18 cellular contexts compared by ENCODE assay signal in genomic region chr2:10439185-10439879, GRCh38. TPM values are rescaled to one million over a fixed set of nuclear protein-coding genes. Genes with fewer than 3 reads are reported as not detected.
DNase-seq lines count a peak whose midpoint lies in the region; ATAC-seq and TF ChIP-seq lines count a peak whose summit lies in the region.
"Had no signal": no experiment of that assay in that cellular context is flagged by ENCODE, and none has a peak within 500 bp of the region (broad histone marks: within the 10 kb centered on the region; RNA-seq: fewer than 3 reads in every experiment).

No MANE protein-coding gene starts in this region.

- no peaks in the 10 kb centered on the region for H3K9me3 Mint-ChIP-seq in activated CD4-positive, alpha-beta memory T cell treated with anti-CD3 and anti-CD28 coated beads for 36 hours
- no peaks in the 10 kb centered on the region for H3K9me3 Mint-ChIP-seq in activated CD4-positive, alpha-beta memory T cell treated with anti-CD3 and anti-CD28 coated beads, Interleukin-2, amount 10 ng/mL, durations not matched to agents 7 days and 5 days
- no peaks in the 10 kb centered on the region for H3K9me3 Mint-ChIP-seq in stimulated activated memory B cell treated with anti-CD40 and anti-IgM and Interleukin-4, amounts not matched to agents 10 μg/mL and 1 μg/mL and 100 μg/mL, for 72 hours
- H3K9me3 Mint-ChIP-seq in Calu3 (ENCODE audit: low read depth, unreplicated experiment) = no peaks in the 10 kb centered on the region

- CTCF ChIA-PET in activated CD4-positive, alpha-beta memory T cell treated with anti-CD3 and anti-CD28 coated beads for 36 hours (lab: Charles Lee) = interaction anchor here (0.6 to 2.1 kb wide), 3 partner anchors 147 to 367 kb away, joined by 3 to 13 read pairs (median 6); no protein-coding TSS in a partner anchor
- CTCF ChIA-PET in activated CD4-positive, alpha-beta memory T cell treated with anti-CD3 and anti-CD28 coated beads, Interleukin-2, amount 10 ng/mL, durations not matched to agents 7 days and 5 days (lab: Charles Lee) = interaction anchor here (0.8 to 1.5 kb wide), 5 partner anchors 31 to 455 kb away, joined by 3 to 7 read pairs (median 4); no protein-coding TSS in a partner anchor
- CTCF ChIA-PET in RWPE1 (lab: Yijun Ruan, JAX) = interaction anchor here (0.6 to 1.3 kb wide), 4 partner anchors 15 to 367 kb away, joined by 3 to 5 read pairs (median 4); no protein-coding TSS in a partner anchor
- CTCF ChIA-PET in Calu3 (lab: Charles Lee) = interaction anchor here (0.5 kb wide), 1 partner anchor 9 kb away, joined by 4 read pairs; the partner anchor contains the start of gene ODC1

- H3K4me1 Mint-ChIP-seq in activated CD4-positive, alpha-beta memory T cell treated with anti-CD3 and anti-CD28 coated beads for 36 hours (ENCODE audit: low read depth) = peaks cover 30% of the 10 kb centered on the region
- H3K4me1 Mint-ChIP-seq in activated CD4-positive, alpha-beta memory T cell treated with anti-CD3 and anti-CD28 coated beads, Interleukin-2, amount 10 ng/mL, durations not matched to agents 7 days and 5 days = peaks cover 19% of the 10 kb centered on the region
- peaks cover 20% of the 10 kb centered on the region for H3K4me1 Mint-ChIP-seq in stimulated activated memory B cell treated with anti-CD40 and anti-IgM and Interleukin-4, amounts not matched to agents 10 μg/mL and 1 μg/mL and 100 μg/mL, for 72 hours
- H3K4me1 Mint-ChIP-seq in Calu3 (ENCODE audit: low read depth, unreplicated experiment) = peaks cover under 1% of the 10 kb centered on the region

- H3K27ac ChIP-seq in RWPE1 = peak overlapping the region; percentile 45
- H3K27ac ChIP-seq: neutrophil, vagina had no signal

- BruUV-seq in Calu3 (replicated peaks; lab: Mats Ljungman, UMichigan) = no TSS peak

- ATAC-seq in stimulated activated memory B cell treated with anti-CD40 and anti-IgM and Interleukin-4, amounts not matched to agents 10 μg/mL and 1 μg/mL and 100 μg/mL, for 72 hours = no peak
- ATAC-seq in GM18873 (IDR thresholded peaks at IDR 0.05; ENCODE audit: low FRiP score, unreplicated experiment) = no peak
- ATAC-seq in GM19397 (IDR thresholded peaks at IDR 0.05; ENCODE audit: unreplicated experiment) = no peak

- TF ChIP-seq CTCF in RWPE1 (conservative IDR thresholded peaks at IDR 0.05; ENCODE audit: low read depth) (no peak), fibroblast of the aortic adventitia (IDR thresholded peaks at IDR 0.05; ENCODE audit: insufficient read depth, low read length) (no peak), Calu3 (IDR thresholded peaks at IDR 0.05; ENCODE audit: unreplicated experiment) (no peak)

- POLR2A ChIA-PET in activated CD4-positive, alpha-beta memory T cell treated with anti-CD3 and anti-CD28 coated beads for 36 hours (lab: Charles Lee) = interaction anchor here (0.8 to 1.4 kb wide), 4 partner anchors 8 to 317 kb away, joined by 3 to 4 read pairs (median 3); partner anchors contain the start of genes ODC1 and RRM2
- POLR2A ChIA-PET in activated CD4-positive, alpha-beta memory T cell treated with anti-CD3 and anti-CD28 coated beads, Interleukin-2, amount 10 ng/mL, durations not matched to agents 7 days and 5 days (lab: Charles Lee) = interaction anchor here (0.9 to 2.7 kb wide), 6 partner anchors 9 to 311 kb away, joined by 3 to 25 read pairs (median 3); partner anchors contain the start of gene ODC1
- POLR2A ChIA-PET in RWPE1 (lab: Yijun Ruan, JAX; ENCODE audit: low non-redundant PET) = no interaction called here

- no peak overlapping the region for H3K4me3 Mint-ChIP-seq in activated CD4-positive, alpha-beta memory T cell treated with anti-CD3 and anti-CD28 coated beads for 36 hours
- H3K4me3 Mint-ChIP-seq in activated CD4-positive, alpha-beta memory T cell treated with anti-CD3 and anti-CD28 coated beads, Interleukin-2, amount 10 ng/mL, durations not matched to agents 7 days and 5 days = no peak overlapping the region
- no peak overlapping the region for H3K4me3 Mint-ChIP-seq in stimulated activated memory B cell treated with anti-CD40 and anti-IgM and Interleukin-4, amounts not matched to agents 10 μg/mL and 1 μg/mL and 100 μg/mL, for 72 hours
- no peak overlapping the region for H3K4me3 Mint-ChIP-seq in Calu3 (ENCODE audit: low read depth, unreplicated experiment)

- no peak for DNase-seq in activated CD4-positive, alpha-beta memory T cell treated with anti-CD3 and anti-CD28 coated beads for 36 hours
- no peak for DNase-seq in activated CD4-positive, alpha-beta memory T cell treated with anti-CD3 and anti-CD28 coated beads, Interleukin-2, amount 10 ng/mL, durations not matched to agents 7 days and 5 days
- DNase-seq in RWPE1 (ENCODE audit: low spot score) (no peak), fibroblast of the aortic adventitia (ENCODE audit: low read depth) (peak; percentile 46), Calu3 (no peak)
- DNase-seq: ACHN; activated CD4-positive, alpha-beta T cell treated with anti-CD3 and anti-CD28 coated beads for 4 hours; activated T-cell treated with anti-CD3 and anti-CD28 coated beads, Interleukin-2, amount 50 U/mL, for 48 hours; foreskin fibroblast; mesendoderm; NCI-H146; NCI-H510A; stimulated activated naive CD4-positive, alpha-beta T cell had no signal

- intact Hi-C loops in activated CD4-positive, alpha-beta memory T cell treated with anti-CD3 and anti-CD28 coated beads for 36 hours (cut with micrococcal nuclease) = no loop called here
- intact Hi-C loops in Calu3 (cut with micrococcal nuclease; ENCODE audit: unreplicated experiment) = no loop called here

- peaks cover 41% of the 10 kb centered on the region for H3K36me3 Mint-ChIP-seq in activated CD4-positive, alpha-beta memory T cell treated with anti-CD3 and anti-CD28 coated beads for 36 hours
- H3K36me3 Mint-ChIP-seq in activated CD4-positive, alpha-beta memory T cell treated with anti-CD3 and anti-CD28 coated beads, Interleukin-2, amount 10 ng/mL, durations not matched to agents 7 days and 5 days (ENCODE audit: low read depth) = peaks cover 49% of the 10 kb centered on the region
- peaks cover 41% of the 10 kb centered on the region for H3K36me3 Mint-ChIP-seq in stimulated activated memory B cell treated with anti-CD40 and anti-IgM and Interleukin-4, amounts not matched to agents 10 μg/mL and 1 μg/mL and 100 μg/mL, for 72 hours
- peaks cover 34% of the 10 kb centered on the region for H3K36me3 Mint-ChIP-seq in Calu3 (ENCODE audit: insufficient read depth, unreplicated experiment)

- H3K4me3 ChIP-seq in fibroblast of the aortic adventitia (ENCODE audit: low read depth, low read length) = no peak overlapping the region
- H3K4me3 ChIP-seq: vagina had no signal

- no peaks in the 10 kb centered on the region for H3K27me3 Mint-ChIP-seq in activated CD4-positive, alpha-beta memory T cell treated with anti-CD3 and anti-CD28 coated beads for 36 hours
- H3K27me3 Mint-ChIP-seq in activated CD4-positive, alpha-beta memory T cell treated with anti-CD3 and anti-CD28 coated beads, Interleukin-2, amount 10 ng/mL, durations not matched to agents 7 days and 5 days = no peaks in the 10 kb centered on the region
- no peaks in the 10 kb centered on the region for H3K27me3 Mint-ChIP-seq in stimulated activated memory B cell treated with anti-CD40 and anti-IgM and Interleukin-4, amounts not matched to agents 10 μg/mL and 1 μg/mL and 100 μg/mL, for 72 hours
- H3K27me3 Mint-ChIP-seq in Calu3 (ENCODE audit: unreplicated experiment) = no peaks in the 10 kb centered on the region

- H3K27ac Mint-ChIP-seq in activated CD4-positive, alpha-beta memory T cell treated with anti-CD3 and anti-CD28 coated beads for 36 hours = peak overlapping the region; percentile 13
- no peak overlapping the region for H3K27ac Mint-ChIP-seq in activated CD4-positive, alpha-beta memory T cell treated with anti-CD3 and anti-CD28 coated beads, Interleukin-2, amount 10 ng/mL, durations not matched to agents 7 days and 5 days
- peak overlapping the region; percentile 27 for H3K27ac Mint-ChIP-seq in stimulated activated memory B cell treated with anti-CD40 and anti-IgM and Interleukin-4, amounts not matched to agents 10 μg/mL and 1 μg/mL and 100 μg/mL, for 72 hours
- H3K27ac Mint-ChIP-seq in Calu3 (ENCODE audit: unreplicated experiment) = no peak overlapping the region

RNA-seq across cellular contexts. Expression of gene ODC1, which starts 8.8 kb away (rescaled TPM):
- total RNA-seq in activated CD4-positive, alpha-beta memory T cell treated with anti-CD3 and anti-CD28 coated beads for 36 hours = 100 to 1,000 TPM; 138 to 142 TPM
- total RNA-seq in activated CD4-positive, alpha-beta memory T cell treated with anti-CD3 and anti-CD28 coated beads, Interleukin-2, amount 10 ng/mL, durations not matched to agents 7 days and 5 days = 10 to 100 TPM; 48.1 to 54.9 TPM
- 41.4 and 129 TPM in 2 replicates for total RNA-seq in fibroblast of the aortic adventitia (ENCODE audit: low replicate concordance)
- 78.4 and 85.7 TPM in 2 replicates for total RNA-seq in Calu3 (2022)

Comparison
In these comparisons a context has a peak if more than half of its experiments do, and no peak if none do; other contexts are left out.
1. H3K27ac Mint-ChIP-seq: peak in activated CD4-positive, alpha-beta memory T cell treated with anti-CD3 and anti-CD28 coated beads for 36 hours (single experiment) and stimulated activated memory B cell treated with anti-CD40 and anti-IgM and Interleukin-4, amounts not matched to agents 10 μg/mL and 1 μg/mL and 100 μg/mL, for 72 hours (single experiment); none in activated CD4-positive, alpha-beta memory T cell treated with anti-CD3 and anti-CD28 coated beads, Interleukin-2, amount 10 ng/mL, durations not matched to agents 7 days and 5 days (single experiment) and Calu3 (single experiment).